In genomic region chrX:153778684-153779101, GRCh38 we compare ENCODE assay signal across 18 cellular contexts. TPM values are rescaled to one million over a fixed set of nuclear protein-coding genes. Genes with fewer than 3 reads are reported as not detected.
DNase-seq lines count a peak whose midpoint lies in the region; ATAC-seq and TF ChIP-seq lines count a peak whose summit lies in the region.
"Had no signal": no experiment of that assay in that cellular context is flagged by ENCODE, and none has a peak within 500 bp of the region (broad histone marks: within the 10 kb centered on the region; RNA-seq: fewer than 3 reads in every experiment).

No MANE protein-coding gene starts in this region.

- in situ Hi-C loops in GM13976 (cut with MboI; ENCODE audit: low sequenced_read_pairs, unreplicated experiment): no loop called here

- H3K27me3 Mint-ChIP-seq in WTC11 (ENCODE audit: low read depth) (no peaks in the 10 kb centered on the region), progenitor cell of endocrine pancreas (no peaks in the 10 kb centered on the region)
- H3K27me3 Mint-ChIP-seq in activated CD8-positive, alpha-beta memory T cell treated with anti-CD3 and anti-CD28 coated beads, Interleukin-2, amount 10 ng/mL, durations not matched to agents 7 days and 5 days: peaks cover 8% of the 10 kb centered on the region

- no peaks in the 10 kb centered on the region for H3K36me3 ChIP-seq in left ventricle myocardium inferior
- H3K36me3 ChIP-seq in Loucy (ENCODE audit: insufficient read depth, low read length): no peaks in the 10 kb centered on the region
- H3K36me3 ChIP-seq in upper lobe of left lung: no peaks in the 10 kb centered on the region
- H3K36me3 ChIP-seq: upper lobe of right lung had no signal

- POLR2A ChIA-PET in WTC11 (lab: Charles Lee): interaction anchor here (1.4 to 1.6 kb wide), 2 partner anchors 15 to 150 kb away, joined by 3 to 4 read pairs; partner anchors contain the start of genes IDH3G and SSR4

- 89% methylated on average over 7 of the region's 16 CpGs; no CpG with 5 or more reads in 1 of the 2 donors for WGBS in upper lobe of left lung, 2 donors

- H3K27ac Mint-ChIP-seq in WTC11: no peak overlapping the region
- no peak overlapping the region for H3K27ac Mint-ChIP-seq in progenitor cell of endocrine pancreas
- no peak overlapping the region for H3K27ac Mint-ChIP-seq in activated CD8-positive, alpha-beta memory T cell treated with anti-CD3 and anti-CD28 coated beads, Interleukin-2, amount 10 ng/mL, durations not matched to agents 7 days and 5 days
- H3K27ac Mint-ChIP-seq: naive B cell had no signal

- no peak for TF ChIP-seq POLR2A in upper lobe of left lung (IDR thresholded peaks at IDR 0.05)

- ATAC-seq in Right ventricle myocardium inferior (no peak), WTC11 (peak; percentile 27), upper lobe of left lung (ENCODE audit: low FRiP score in 2 of 2) (no peak)
- ATAC-seq in activated CD8-positive, alpha-beta memory T cell treated with anti-CD3 and anti-CD28 coated beads, Interleukin-2, amount 10 ng/mL, durations not matched to agents 7 days and 5 days: no peak
- ATAC-seq: activated T-cell treated with anti-CD3 and anti-CD28 coated beads, Interleukin-2, amount 50 U/mL, for 4 hours; upper lobe of right lung had no signal

- H3K4me3 Mint-ChIP-seq in WTC11: no peak overlapping the region
- H3K4me3 Mint-ChIP-seq in progenitor cell of endocrine pancreas (ENCODE audit: low read depth): no peak overlapping the region
- H3K4me3 Mint-ChIP-seq in activated CD8-positive, alpha-beta memory T cell treated with anti-CD3 and anti-CD28 coated beads, Interleukin-2, amount 10 ng/mL, durations not matched to agents 7 days and 5 days: no peak overlapping the region
- H3K4me3 Mint-ChIP-seq: activated T-cell treated with anti-CD3 and anti-CD28 coated beads, Interleukin-2, amount 50 U/mL, for 4 hours; naive B cell had no signal

- H3K9me3 Mint-ChIP-seq in WTC11 (no peaks in the 10 kb centered on the region), progenitor cell of endocrine pancreas (ENCODE audit: low read depth) (no peaks in the 10 kb centered on the region)
- no peaks in the 10 kb centered on the region for H3K9me3 Mint-ChIP-seq in activated CD8-positive, alpha-beta memory T cell treated with anti-CD3 and anti-CD28 coated beads, Interleukin-2, amount 10 ng/mL, durations not matched to agents 7 days and 5 days (ENCODE audit: low read depth)
- H3K9me3 Mint-ChIP-seq: activated T-cell treated with anti-CD3 and anti-CD28 coated beads, Interleukin-2, amount 50 U/mL, for 4 hours; naive B cell had no signal

- H3K9me3 ChIP-seq in left ventricle myocardium inferior (replicated peaks): no peaks in the 10 kb centered on the region
- no peaks in the 10 kb centered on the region for H3K9me3 ChIP-seq in Loucy (ENCODE audit: insufficient read depth, low read depth, low read length)
- no peaks in the 10 kb centered on the region for H3K9me3 ChIP-seq in upper lobe of left lung
- H3K9me3 ChIP-seq: upper lobe of right lung had no signal

- no peak overlapping the region for H3K4me3 ChIP-seq in left ventricle myocardium inferior
- no peak overlapping the region for H3K4me3 ChIP-seq in Loucy (ENCODE audit: low read length, poor library complexity, severe bottlenecking)
- H3K4me3 ChIP-seq in upper lobe of left lung: no peak overlapping the region
- H3K4me3 ChIP-seq: upper lobe of right lung had no signal

- CTCF ChIA-PET in WTC11 (lab: Charles Lee): interaction anchor here (0.7 to 2.8 kb wide), 11 partner anchors 11 to 168 kb away, joined by 3 to 12 read pairs (median 4); partner anchors contain the start of genes BCAP31, IDH3G and SSR4
- CTCF ChIA-PET in activated CD8-positive, alpha-beta memory T cell treated with anti-CD3 and anti-CD28 coated beads, Interleukin-2, amount 10 ng/mL, durations not matched to agents 7 days and 5 days (lab: Charles Lee): interaction anchor here (2.2 kb wide), 1 partner anchor 16 kb away, joined by 9 read pairs; the partner anchor contains the start of genes IDH3G and SSR4

- H3K9me2 ChIP-seq in Loucy (replicated peaks; ENCODE audit: low read depth, low read length): no peaks in the 10 kb centered on the region

- no peaks in the 10 kb centered on the region for H3K27me3 ChIP-seq in left ventricle myocardium inferior (ENCODE audit: low read depth)
- no peaks in the 10 kb centered on the region for H3K27me3 ChIP-seq in Loucy (ENCODE audit: insufficient read depth, low read length, poor library complexity, severe bottlenecking)
- H3K27me3 ChIP-seq in upper lobe of left lung: peaks cover 0 to 12% (median 0%) of the 10 kb centered on the region in 4 donors
- H3K27me3 ChIP-seq: upper lobe of right lung had no signal

- no peak overlapping the region for H3K4me2 ChIP-seq in Loucy (ENCODE audit: low read depth, low read length, poor library complexity, severe bottlenecking)

- no peak overlapping the region for H2AFZ ChIP-seq in Loucy (ENCODE audit: low read length)

- no peak for TF ChIP-seq EP300 in upper lobe of left lung (IDR thresholded peaks at IDR 0.05)

- H3K4me1 ChIP-seq in left ventricle myocardium inferior (peaks cover 27% of the 10 kb centered on the region), Loucy (ENCODE audit: insufficient read depth, low read length, poor library complexity, severe bottlenecking) (no peaks in the 10 kb centered on the region), upper lobe of left lung (peaks cover 0 to 13% (median 1%) of the 10 kb centered on the region in 4 donors)
- H3K4me1 ChIP-seq: upper lobe of right lung had no signal

- H3F3A ChIP-seq in Loucy (ENCODE audit: low read depth): no peaks in the 10 kb centered on the region

- H4K20me1 ChIP-seq in Loucy (ENCODE audit: insufficient read depth, low read length, poor library complexity, severe bottlenecking): no peaks in the 10 kb centered on the region

- H3K4me1 Mint-ChIP-seq in WTC11 (no peaks in the 10 kb centered on the region; the same call in 1 of the 2 replicates), progenitor cell of endocrine pancreas (ENCODE audit: low read depth) (no peaks in the 10 kb centered on the region)
- no peaks in the 10 kb centered on the region for H3K4me1 Mint-ChIP-seq in activated CD8-positive, alpha-beta memory T cell treated with anti-CD3 and anti-CD28 coated beads, Interleukin-2, amount 10 ng/mL, durations not matched to agents 7 days and 5 days

- H3K9ac ChIP-seq in Loucy (ENCODE audit: low read depth, low read length, poor library complexity, severe bottlenecking): no peak overlapping the region

- H3K79me2 ChIP-seq in Loucy (ENCODE audit: insufficient read depth, low read length): no peaks in the 10 kb centered on the region

- no peak for TF ChIP-seq CTCF in left ventricle myocardium inferior (IDR thresholded peaks at IDR 0.05; ENCODE audit: borderline replicate concordance)
- peak; percentile 25 for TF ChIP-seq CTCF in Loucy (conservative IDR thresholded peaks at IDR 0.05; ENCODE audit: low read length)
- no peak for TF ChIP-seq CTCF in WTC11 (IDR thresholded peaks at IDR 0.05)
- TF ChIP-seq CTCF in progenitor cell of endocrine pancreas (IDR thresholded peaks at IDR 0.05; ENCODE audit: unreplicated experiment): peak; percentile 8
- TF ChIP-seq CTCF in GM13976 (IDR thresholded peaks at IDR 0.05; ENCODE audit: borderline replicate concordance, control extremely low read depth, extremely low read depth, insufficient read depth, missing control alignments): no peak
- no peak for TF ChIP-seq CTCF in upper lobe of left lung (IDR thresholded peaks at IDR 0.05)

- H3K36me3 Mint-ChIP-seq in WTC11 (no peaks in the 10 kb centered on the region), progenitor cell of endocrine pancreas (ENCODE audit: insufficient read depth) (no peaks in the 10 kb centered on the region)
- H3K36me3 Mint-ChIP-seq in activated CD8-positive, alpha-beta memory T cell treated with anti-CD3 and anti-CD28 coated beads, Interleukin-2, amount 10 ng/mL, durations not matched to agents 7 days and 5 days: no peaks in the 10 kb centered on the region
- H3K36me3 Mint-ChIP-seq: naive B cell had no signal

- no peak overlapping the region for H3K27ac ChIP-seq in left ventricle myocardium inferior (replicated peaks)
- H3K27ac ChIP-seq in upper lobe of left lung: no peak overlapping the region
- H3K27ac ChIP-seq: upper lobe of right lung had no signal

- intact Hi-C loops in Right ventricle myocardium inferior (cut with DNase I): no loop called here
- intact Hi-C loops in left ventricle myocardium inferior (cut with micrococcal nuclease): no loop called here

- peak; percentile 13 for DNase-seq in Right ventricle myocardium inferior (ENCODE audit: missing footprints)
- no peak for DNase-seq in left ventricle myocardium inferior
- peak; percentile 33 for DNase-seq in WTC11 (ENCODE audit: low spot score)
- DNase-seq in progenitor cell of endocrine pancreas (ENCODE audit: low spot score, unreplicated experiment): no peak
- DNase-seq in GM13976 (ENCODE audit: low spot score): no peak
- DNase-seq in activated CD8-positive, alpha-beta memory T cell treated with anti-CD3 and anti-CD28 coated beads, Interleukin-2, amount 10 ng/mL, durations not matched to agents 7 days and 5 days: no peak
- DNase-seq in upper lobe of left lung: no peak
- DNase-seq: activated CD4-positive, alpha-beta T cell treated with anti-CD3 and anti-CD28 coated beads for 48 hours; activated T-cell treated with anti-CD3 and anti-CD28 coated beads, Interleukin-2, amount 50 U/mL, for 4 hours; EL; KG1; naive B cell; NCI-H2227 treated with DMSO at 0.1 percent for 48 hours; retina; stimulated activated CD4-positive, alpha-beta T cell treated with anti-CD3 and anti-CD28 coated beads, Interleukin-4, amount 100 ng/mL, for 1 hour; T-helper 2 cell; upper lobe of right lung had no signal

RNA-seq across cellular contexts. Expression of gene SRPK3, which starts 2.1 kb away (rescaled TPM):
- total RNA-seq in Right ventricle myocardium inferior (43.3 TPM), left ventricle myocardium inferior (52.8 TPM), WTC11 (2021) (not detected in 3 replicates), progenitor cell of endocrine pancreas (not detected in 2 replicates), upper lobe of left lung (under 1 TPM in 4 of 6 donors, not detected in 2; 0.20 to 0.44 (median 0.23) TPM)
- not detected for total RNA-seq in activated CD8-positive, alpha-beta memory T cell treated with anti-CD3 and anti-CD28 coated beads, Interleukin-2, amount 10 ng/mL, durations not matched to agents 7 days and 5 days
- total RNA-seq: activated T-cell treated with anti-CD3 and anti-CD28 coated beads, Interleukin-2, amount 50 U/mL, for 4 hours; upper lobe of right lung had no signal

RNA-seq across cellular contexts. Expression of gene PLXNB3, which starts 14.6 kb away (rescaled TPM):
- total RNA-seq in Right ventricle myocardium inferior (2.3 TPM), left ventricle myocardium inferior (2.9 TPM), WTC11 (2021) (2.5 to 4.2 TPM (median 2.9 TPM) in 3 replicates), progenitor cell of endocrine pancreas (0.98 and 1.1 TPM in 2 replicates), upper lobe of left lung (10 to 100 TPM in 1 of 6 donors, 1 to 10 TPM in 5; 1.3 to 21.0 (median 2.9) TPM)
- under 1 TPM; 0.42 to 0.50 TPM for total RNA-seq in activated CD8-positive, alpha-beta memory T cell treated with anti-CD3 and anti-CD28 coated beads, Interleukin-2, amount 10 ng/mL, durations not matched to agents 7 days and 5 days

RNA-seq across cellular contexts. Expression of gene IDH3G, which starts 15.5 kb away (rescaled TPM):
- total RNA-seq in Right ventricle myocardium inferior (78.7 TPM), left ventricle myocardium inferior (72.5 TPM), WTC11 (2021) (50.4 to 52.9 TPM (median 52.4 TPM) in 3 replicates), progenitor cell of endocrine pancreas (41.5 and 49.5 TPM in 2 replicates), upper lobe of left lung (10 to 100 TPM; 43.5 to 98.5 (median 57.4) TPM)
- total RNA-seq in activated CD8-positive, alpha-beta memory T cell treated with anti-CD3 and anti-CD28 coated beads, Interleukin-2, amount 10 ng/mL, durations not matched to agents 7 days and 5 days: 10 to 100 TPM; 69.4 to 72.0 TPM

RNA-seq across cellular contexts. Expression of gene SSR4, which starts 15.8 kb away (rescaled TPM):
- total RNA-seq in Right ventricle myocardium inferior (150 TPM), left ventricle myocardium inferior (123 TPM), WTC11 (2021) (203 to 237 TPM (median 232 TPM) in 3 replicates), progenitor cell of endocrine pancreas (243 and 248 TPM in 2 replicates), upper lobe of left lung (100 to 1,000 TPM in 4 of 6 donors, 10 to 100 TPM in 2; 70.2 to 328 (median 172) TPM)
- total RNA-seq in activated CD8-positive, alpha-beta memory T cell treated with anti-CD3 and anti-CD28 coated beads, Interleukin-2, amount 10 ng/mL, durations not matched to agents 7 days and 5 days: 100 to 1,000 TPM; 190 to 191 TPM

RNA-seq across cellular contexts. Expression of gene PDZD4, which starts 51.7 kb away (rescaled TPM):
- total RNA-seq in Right ventricle myocardium inferior (2.8 TPM), left ventricle myocardium inferior (4.5 TPM), WTC11 (2021) (120 to 175 TPM (median 161 TPM) in 3 replicates), progenitor cell of endocrine pancreas (4.5 and 4.8 TPM in 2 replicates), upper lobe of left lung (1 to 10 TPM; 1.6 to 8.9 (median 6.3) TPM)
- total RNA-seq in activated CD8-positive, alpha-beta memory T cell treated with anti-CD3 and anti-CD28 coated beads, Interleukin-2, amount 10 ng/mL, durations not matched to agents 7 days and 5 days: under 1 TPM; 0.07 to 0.12 TPM

Comparison
In these comparisons a context has a peak if more than half of its experiments do, and no peak if none do; other contexts are left out.
1. DNase-seq: peak in Right ventricle myocardium inferior (single experiment) and WTC11 (single experiment); none in left ventricle myocardium inferior (single experiment), progenitor cell of endocrine pancreas (single experiment), GM13976 (single experiment), activated CD8-positive, alpha-beta memory T cell treated with anti-CD3 and anti-CD28 coated beads, Interleukin-2, amount 10 ng/mL, durations not matched to agents 7 days and 5 days (single experiment) and upper lobe of left lung (0 of 2).
2. CTCF ChIP-seq: peak in Loucy (single experiment) and progenitor cell of endocrine pancreas (single experiment); none in left ventricle myocardium inferior (single experiment), WTC11 (single experiment), GM13976 (single experiment) and upper lobe of left lung (0 of 6).
3. RNA of gene SRPK3, which starts 2.1 kb away (total RNA-seq): 52.8 TPM in left ventricle myocardium inferior (single experiment) and 43.3 TPM in Right ventricle myocardium inferior (single experiment); 0.20 to 0.44 TPM in upper lobe of left lung, not detected in WTC11, not detected in progenitor cell of endocrine pancreas and not detected in activated CD8-positive, alpha-beta memory T cell treated with anti-CD3 and anti-CD28 coated beads, Interleukin-2, amount 10 ng/mL, durations not matched to agents 7 days and 5 days; every median in the first group is over 10 times any median in the second.